ENCODE assay signal across 1 cellular context in the genomic region with DNA sequence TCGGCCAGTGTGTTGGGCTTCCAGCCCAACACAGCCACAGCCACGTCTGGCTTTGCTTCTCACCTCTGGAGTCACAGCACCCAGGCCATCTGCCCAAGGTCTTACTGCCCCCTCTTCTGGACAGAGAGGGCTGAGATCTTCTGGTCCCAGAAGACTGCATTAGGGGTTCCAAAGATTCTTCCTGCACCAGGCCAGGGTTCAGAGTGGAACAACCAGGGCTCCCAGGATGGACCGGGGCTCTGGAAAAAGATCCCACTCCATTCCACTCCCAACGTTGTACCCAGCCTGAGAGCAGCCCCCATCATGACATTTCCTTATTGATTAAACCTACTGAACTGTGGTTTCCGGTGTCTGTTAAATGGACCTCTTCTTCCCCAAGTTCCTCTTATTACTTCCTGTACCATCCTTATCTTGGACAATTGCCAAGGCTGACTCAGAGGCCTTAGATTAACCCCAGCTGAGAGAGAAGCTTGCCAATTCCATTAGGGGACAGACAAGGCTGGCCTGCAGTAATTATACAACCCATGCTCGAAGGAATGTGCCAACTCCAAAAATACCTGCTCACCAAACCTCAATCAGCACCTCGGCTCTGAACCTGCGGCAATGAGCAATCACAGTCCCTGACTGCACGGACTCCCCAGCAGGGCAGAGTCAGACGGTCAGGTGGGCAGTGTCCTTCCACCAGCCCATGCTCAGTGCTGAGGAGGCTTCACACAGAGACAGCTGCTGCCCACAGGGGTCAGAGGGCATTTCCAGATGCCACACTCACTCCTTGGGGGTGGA.
TF ChIP-seq lines count a peak whose summit lies in the region.

No MANE protein-coding gene starts in this region.

TF ChIP-seq in HEK293, 187 proteins besides CTCF, POLR2A, EP300 and RAD21 (continued from another document and continues in another):
- no peak for TF ChIP-seq ZNF146 (tag by site-specific recombination; IDR thresholded peaks at IDR 0.05)
- TF ChIP-seq FEZF1 (tag by site-specific recombination; IDR thresholded peaks at IDR 0.05) = 0 out of 2 replicates have a peak, but pooled peaks have one; percentile 10
- TF ChIP-seq, protein P1, sequence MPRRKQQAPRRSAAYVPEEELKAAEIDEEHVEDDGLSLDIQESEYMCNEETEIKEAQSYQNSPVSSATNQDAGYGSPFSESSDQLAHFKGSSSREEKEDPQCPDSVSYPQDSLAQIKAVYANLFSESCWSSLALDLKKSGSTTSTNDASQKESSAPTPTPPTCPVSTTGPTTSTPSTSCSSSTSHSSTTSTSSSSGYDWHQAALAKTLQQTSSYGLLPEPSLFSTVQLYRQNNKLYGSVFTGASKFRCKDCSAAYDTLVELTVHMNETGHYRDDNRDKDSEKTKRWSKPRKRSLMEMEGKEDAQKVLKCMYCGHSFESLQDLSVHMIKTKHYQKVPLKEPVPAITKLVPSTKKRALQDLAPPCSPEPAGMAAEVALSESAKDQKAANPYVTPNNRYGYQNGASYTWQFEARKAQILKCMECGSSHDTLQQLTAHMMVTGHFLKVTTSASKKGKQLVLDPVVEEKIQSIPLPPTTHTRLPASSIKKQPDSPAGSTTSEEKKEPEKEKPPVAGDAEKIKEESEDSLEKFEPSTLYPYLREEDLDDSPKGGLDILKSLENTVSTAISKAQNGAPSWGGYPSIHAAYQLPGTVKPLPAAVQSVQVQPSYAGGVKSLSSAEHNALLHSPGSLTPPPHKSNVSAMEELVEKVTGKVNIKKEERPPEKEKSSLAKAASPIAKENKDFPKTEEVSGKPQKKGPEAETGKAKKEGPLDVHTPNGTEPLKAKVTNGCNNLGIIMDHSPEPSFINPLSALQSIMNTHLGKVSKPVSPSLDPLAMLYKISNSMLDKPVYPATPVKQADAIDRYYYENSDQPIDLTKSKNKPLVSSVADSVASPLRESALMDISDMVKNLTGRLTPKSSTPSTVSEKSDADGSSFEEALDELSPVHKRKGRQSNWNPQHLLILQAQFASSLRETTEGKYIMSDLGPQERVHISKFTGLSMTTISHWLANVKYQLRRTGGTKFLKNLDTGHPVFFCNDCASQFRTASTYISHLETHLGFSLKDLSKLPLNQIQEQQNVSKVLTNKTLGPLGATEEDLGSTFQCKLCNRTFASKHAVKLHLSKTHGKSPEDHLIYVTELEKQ (tag by site-specific recombination; IDR thresholded peaks at IDR 0.05; ENCODE audit: borderline replicate concordance) = no peak
- no peak for TF ChIP-seq SCRT2 (tag by site-specific recombination; IDR thresholded peaks at IDR 0.05)
- TF ChIP-seq, protein P2, sequence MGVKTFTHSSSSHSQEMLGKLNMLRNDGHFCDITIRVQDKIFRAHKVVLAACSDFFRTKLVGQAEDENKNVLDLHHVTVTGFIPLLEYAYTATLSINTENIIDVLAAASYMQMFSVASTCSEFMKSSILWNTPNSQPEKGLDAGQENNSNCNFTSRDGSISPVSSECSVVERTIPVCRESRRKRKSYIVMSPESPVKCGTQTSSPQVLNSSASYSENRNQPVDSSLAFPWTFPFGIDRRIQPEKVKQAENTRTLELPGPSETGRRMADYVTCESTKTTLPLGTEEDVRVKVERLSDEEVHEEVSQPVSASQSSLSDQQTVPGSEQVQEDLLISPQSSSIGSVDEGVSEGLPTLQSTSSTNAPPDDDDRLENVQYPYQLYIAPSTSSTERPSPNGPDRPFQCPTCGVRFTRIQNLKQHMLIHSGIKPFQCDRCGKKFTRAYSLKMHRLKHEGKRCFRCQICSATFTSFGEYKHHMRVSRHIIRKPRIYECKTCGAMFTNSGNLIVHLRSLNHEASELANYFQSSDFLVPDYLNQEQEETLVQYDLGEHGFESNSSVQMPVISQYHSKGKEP (tag by site-specific recombination; IDR thresholded peaks at IDR 0.05) = no peak; the same call in 1 of the 2 replicates
- TF ChIP-seq MZF1 (tag by site-specific recombination; IDR thresholded peaks at IDR 0.05; ENCODE audit: borderline replicate concordance) = no peak
- TF ChIP-seq ZNF433 (tag by site-specific recombination; IDR thresholded peaks at IDR 0.05; ENCODE audit: low read depth) = no peak
- no peak for TF ChIP-seq KLF9 (tag by site-specific recombination; IDR thresholded peaks at IDR 0.05; ENCODE audit: low read depth)
- peak; percentile 46; the same call in 1 of the 2 replicates for TF ChIP-seq ZNF600 (tag by site-specific recombination; IDR thresholded peaks at IDR 0.05)
- TF ChIP-seq ZSCAN23 (tag by site-specific recombination; IDR thresholded peaks at IDR 0.05) = no peak
- no peak for TF ChIP-seq ZNF404 (tag by site-specific recombination; IDR thresholded peaks at IDR 0.05)
- TF ChIP-seq ZNF473 (tag by site-specific recombination; IDR thresholded peaks at IDR 0.05) = no peak
- no peak for TF ChIP-seq BCL11A (tag by site-specific recombination; IDR thresholded peaks at IDR 0.05; ENCODE audit: low read depth)
- TF ChIP-seq ZNF426 (tag by site-specific recombination; IDR thresholded peaks at IDR 0.05) = no peak
- TF ChIP-seq ZNF639 (tag by site-specific recombination; IDR thresholded peaks at IDR 0.05) = no peak
- 0 out of 2 replicates have a peak, but pooled peaks have one; percentile 52 for TF ChIP-seq ZBTB17 (tag by site-specific recombination; IDR thresholded peaks at IDR 0.05)
- no peak for TF ChIP-seq ZNF114 (tag by site-specific recombination; IDR thresholded peaks at IDR 0.05)
- no peak for TF ChIP-seq ZNF585B (tag by site-specific recombination; IDR thresholded peaks at IDR 0.05)
- TF ChIP-seq ZNF555 (tag by site-specific recombination; conservative IDR thresholded peaks at IDR 0.05) = no peak
- no peak for TF ChIP-seq ZSCAN18 (tag by site-specific recombination; IDR thresholded peaks at IDR 0.05)
- TF ChIP-seq, protein P3, sequence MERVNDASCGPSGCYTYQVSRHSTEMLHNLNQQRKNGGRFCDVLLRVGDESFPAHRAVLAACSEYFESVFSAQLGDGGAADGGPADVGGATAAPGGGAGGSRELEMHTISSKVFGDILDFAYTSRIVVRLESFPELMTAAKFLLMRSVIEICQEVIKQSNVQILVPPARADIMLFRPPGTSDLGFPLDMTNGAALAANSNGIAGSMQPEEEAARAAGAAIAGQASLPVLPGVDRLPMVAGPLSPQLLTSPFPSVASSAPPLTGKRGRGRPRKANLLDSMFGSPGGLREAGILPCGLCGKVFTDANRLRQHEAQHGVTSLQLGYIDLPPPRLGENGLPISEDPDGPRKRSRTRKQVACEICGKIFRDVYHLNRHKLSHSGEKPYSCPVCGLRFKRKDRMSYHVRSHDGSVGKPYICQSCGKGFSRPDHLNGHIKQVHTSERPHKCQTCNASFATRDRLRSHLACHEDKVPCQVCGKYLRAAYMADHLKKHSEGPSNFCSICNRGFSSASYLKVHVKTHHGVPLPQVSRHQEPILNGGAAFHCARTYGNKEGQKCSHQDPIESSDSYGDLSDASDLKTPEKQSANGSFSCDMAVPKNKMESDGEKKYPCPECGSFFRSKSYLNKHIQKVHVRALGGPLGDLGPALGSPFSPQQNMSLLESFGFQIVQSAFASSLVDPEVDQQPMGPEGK (tag by site-specific recombination; IDR thresholded peaks at IDR 0.05) = 0 out of 2 replicates have a peak, but pooled peaks have one; percentile 29
- peak; percentile 47; the same call in 1 of the 2 replicates for TF ChIP-seq HIC1 (tag by site-specific recombination; IDR thresholded peaks at IDR 0.05)
- TF ChIP-seq ZNF670 (tag by site-specific recombination; IDR thresholded peaks at IDR 0.05; ENCODE audit: low read depth) = no peak
- TF ChIP-seq ZBTB8A (tag by site-specific recombination; IDR thresholded peaks at IDR 0.05) = no peak
- TF ChIP-seq ZNF341 (tag by site-specific recombination; IDR thresholded peaks at IDR 0.05; ENCODE audit: low read depth) = no peak
- TF ChIP-seq ZNF629 (tag by site-specific recombination; IDR thresholded peaks at IDR 0.05) = peak; percentile 42; the same call in 1 of the 2 replicates
- peak; percentile 50 for TF ChIP-seq ZIC2 (tag by site-specific recombination; IDR thresholded peaks at IDR 0.05)
- peak; percentile 57 for TF ChIP-seq ZNF366 (tag by site-specific recombination; conservative IDR thresholded peaks at IDR 0.05)
- no peak for TF ChIP-seq ZNF239 (tag by site-specific recombination; IDR thresholded peaks at IDR 0.05)
- no peak for TF ChIP-seq ZNF138 (tag by site-specific recombination; IDR thresholded peaks at IDR 0.05; ENCODE audit: borderline replicate concordance)
- TF ChIP-seq ZNF423 (tag by site-specific recombination; IDR thresholded peaks at IDR 0.05) = no peak
- TF ChIP-seq KLF8 (tag by site-specific recombination; IDR thresholded peaks at IDR 0.05) = no peak; the same call in 1 of the 2 replicates
- TF ChIP-seq ZNF830 (tag by site-specific recombination; IDR thresholded peaks at IDR 0.05; ENCODE audit: low read depth) = no peak
- no peak for TF ChIP-seq GLIS2 (tag by site-specific recombination; IDR thresholded peaks at IDR 0.05)
- TF ChIP-seq, protein P4, sequence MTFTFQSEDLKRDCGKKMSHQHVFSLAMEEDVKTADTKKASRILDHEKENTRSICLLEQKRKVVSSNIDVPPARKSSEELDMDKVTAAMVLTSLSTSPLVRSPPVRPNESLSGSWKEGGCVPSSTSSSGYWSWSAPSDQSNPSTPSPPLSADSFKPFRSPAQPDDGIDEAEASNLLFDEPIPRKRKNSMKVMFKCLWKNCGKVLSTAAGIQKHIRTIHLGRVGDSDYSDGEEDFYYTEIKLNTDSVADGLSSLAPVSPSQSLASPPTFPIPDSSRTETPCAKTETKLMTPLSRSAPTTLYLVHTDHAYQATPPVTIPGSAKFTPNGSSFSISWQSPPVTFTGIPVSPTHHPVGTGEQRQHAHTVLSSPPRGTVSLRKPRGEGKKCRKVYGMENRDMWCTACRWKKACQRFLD (tag by site-specific recombination; IDR thresholded peaks at IDR 0.05) = no peak
- TF ChIP-seq ZNF19 (tag by site-specific recombination; IDR thresholded peaks at IDR 0.05; ENCODE audit: low read depth) = no peak
- TF ChIP-seq ZSCAN5A (tag by site-specific recombination; IDR thresholded peaks at IDR 0.05) = no peak
- no peak for TF ChIP-seq ZNF274 (IDR thresholded peaks at IDR 0.05; ENCODE audit: low read length)
- no peak for TF ChIP-seq ZNF274 (tag by site-specific recombination; IDR thresholded peaks at IDR 0.05; ENCODE audit: borderline replicate concordance)
- no peak for TF ChIP-seq MEIS1 (CRISPR knock-in tag; IDR thresholded peaks at IDR 0.05; ENCODE audit: borderline replicate concordance)
- TF ChIP-seq ZNF449 (tag by site-specific recombination; IDR thresholded peaks at IDR 0.05) = no peak; the same call in 1 of the 2 replicates
- no peak for TF ChIP-seq KLF7 (tag by site-specific recombination; IDR thresholded peaks at IDR 0.05; ENCODE audit: borderline replicate concordance)
- no peak for TF ChIP-seq ZNF549 (tag by site-specific recombination; IDR thresholded peaks at IDR 0.05)
- TF ChIP-seq ZNF596 (tag by site-specific recombination; IDR thresholded peaks at IDR 0.05) = no peak
- no peak for TF ChIP-seq ZNF133 (tag by site-specific recombination; IDR thresholded peaks at IDR 0.05)
